Comparison of ENCODE assay signal across 25 cellular contexts in the genomic region with DNA sequence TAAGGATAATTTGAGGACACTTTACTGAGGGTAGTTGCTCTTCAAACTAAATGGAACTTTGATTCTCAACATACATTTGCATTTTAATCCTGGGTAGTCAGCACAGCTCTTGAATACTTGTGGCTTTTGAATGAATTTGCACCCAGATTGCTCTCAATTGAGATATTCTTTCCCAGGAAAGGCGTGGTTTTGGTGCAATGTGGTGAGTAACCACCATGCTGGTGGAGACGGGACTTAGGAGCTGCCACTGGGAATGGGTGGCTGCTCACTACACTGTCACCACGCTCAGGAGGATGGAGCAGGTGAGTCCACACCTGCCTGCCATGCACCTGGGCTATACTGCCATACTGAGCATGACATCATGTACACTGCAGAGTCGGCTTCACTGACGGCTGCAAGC.
A peak's percentile ranks its signal among the peaks of the same experiment; 100 is the strongest.
DNase-seq lines count a peak whose midpoint lies in the region; ATAC-seq, FAIRE-seq and TF ChIP-seq lines count a peak whose summit lies in the region.
"Had no signal": no experiment of that assay in that cellular context is flagged by ENCODE, and none has a peak within 500 bp of the region (broad histone marks: within the 10 kb centered on the region; RNA-seq: fewer than 3 reads in every experiment).

No MANE protein-coding gene starts in this region.

- H3K27me3 ChIP-seq in bronchial epithelial cell (ENCODE audit: control insufficient read depth, insufficient read depth, low read length), result no peaks in the 10 kb centered on the region
- H3K27me3 ChIP-seq: BLaER1, SJCRH30 had no signal

- peak; percentile 23 for FAIRE-seq in bronchial epithelial cell (lab: Jason Lieb, UNC)
- FAIRE-seq: A549, GM12891 had no signal

- ATAC-seq in HG02885 (IDR thresholded peaks at IDR 0.05; ENCODE audit: poor library complexity, unreplicated experiment), result no peak
- ATAC-seq: A549 had no signal

- no peak overlapping the region for H3K4me3 ChIP-seq in bronchial epithelial cell (ENCODE audit: low read depth, low read length)
- no peak overlapping the region for H3K4me3 ChIP-seq in foreskin fibroblast (ENCODE audit: low read depth in 1 of 2, low read length in 2 of 2)
- H3K4me3 ChIP-seq: A549, BLaER1, PC-9, SJCRH30 had no signal

- DNase-seq in Daoy (ENCODE audit: low read depth) (peak; percentile 70), RPMI7951 (ENCODE audit: low read depth) (peak; percentile 4), bronchial epithelial cell (ENCODE audit: low read depth) (peak; percentile 45), kidney tubule cell (ENCODE audit: low spot score) (peak; percentile 64), foreskin fibroblast (no peak), SIG-M5 (lab: John Stamatoyannopoulos, UW) (no peak)
- no peak for DNase-seq in stimulated activated naive CD4-positive, alpha-beta T cell treated with Interleukin-2 at 50 U/mL for 16 hours (lab: John Stamatoyannopoulos, UW)
- DNase-seq: Caco-2; CD4-positive, alpha-beta T cell; DMS 273 treated with DMSO at 0.1 percent for 48 hours; DMS79 treated with DMSO at 0.1 percent for 48 hours; HCEC 1CT; Kasumi-1; NCI-H1092 treated with DMSO at 0.1 percent for 48 hours; NCI-H1436 treated with DMSO at 0.1 percent for 48 hours; NCI-H1930; NCI-H226; NCI-H510A treated with DMSO at 0.1 percent for 48 hours; NCI-H748 treated with DMSO at 0.1 percent for 48 hours; PC-9; SJCRH30 had no signal

- no peak for TF ChIP-seq CTCF in bronchial epithelial cell (IDR thresholded peaks at IDR 0.05; ENCODE audit: insufficient read depth, low read length, severe bottlenecking)
- no peak for TF ChIP-seq CTCF in foreskin fibroblast (IDR thresholded peaks at IDR 0.05; ENCODE audit: low read depth, low read length)

- no peaks in the 10 kb centered on the region for H3K36me3 ChIP-seq in bronchial epithelial cell (ENCODE audit: control insufficient read depth, insufficient read depth, low read length)
- H3K36me3 ChIP-seq: BLaER1, SJCRH30 had no signal

Comparison
In these comparisons a context has a peak if more than half of its experiments do, and no peak if none do; other contexts are left out.
1. DNase-seq: peak in Daoy (single experiment), RPMI7951 (single experiment), bronchial epithelial cell (single experiment) and kidney tubule cell (single experiment); none in foreskin fibroblast (0 of 2), SIG-M5 (single experiment) and stimulated activated naive CD4-positive, alpha-beta T cell treated with Interleukin-2 at 50 U/mL for 16 hours (single experiment).